ENCODE assay signal across 8 cellular contexts in the genomic region with DNA sequence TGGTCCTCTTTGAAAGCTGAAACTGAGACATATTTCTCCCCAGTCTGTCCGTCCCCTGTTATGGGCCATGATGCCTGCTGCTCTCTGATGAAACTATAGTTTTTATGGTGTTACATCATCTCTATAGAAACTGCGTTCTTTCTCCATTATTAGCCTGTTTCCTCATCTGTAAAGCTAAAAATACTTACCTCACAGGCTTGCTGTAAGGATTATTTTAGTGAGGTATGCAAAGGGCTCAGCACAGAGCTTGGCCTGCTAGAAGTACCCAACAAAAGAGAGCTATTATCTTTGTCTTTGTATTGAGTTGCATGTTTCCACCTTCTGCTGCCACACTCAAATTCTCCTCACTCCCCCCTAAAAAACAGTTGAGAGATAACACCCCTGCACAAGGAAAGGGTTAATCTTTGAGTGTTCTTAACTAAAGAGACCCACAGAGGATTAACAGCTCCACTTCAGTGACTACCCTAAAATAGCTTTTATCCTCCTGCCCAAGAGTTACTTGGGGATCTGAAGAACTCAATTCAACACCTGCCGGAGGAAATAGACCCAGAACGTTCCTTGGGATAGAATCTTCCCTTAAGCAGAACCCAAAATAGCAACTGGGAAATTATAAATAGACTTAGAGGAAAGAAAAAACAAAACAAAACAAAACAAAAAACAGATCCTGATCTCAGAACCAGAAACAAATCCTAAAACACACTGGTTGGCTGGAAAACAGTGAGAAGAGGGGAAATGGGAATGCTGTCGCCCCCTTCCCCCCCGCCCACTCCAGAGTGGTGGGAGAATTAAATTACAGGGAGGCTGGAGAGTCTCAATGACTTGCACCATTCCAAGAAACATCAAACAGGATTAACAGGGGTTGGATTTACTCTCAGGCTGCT. TPM values are rescaled to one million over a fixed set of nuclear protein-coding genes. Genes with fewer than 3 reads are reported as not detected.
A peak's percentile ranks its signal among the peaks of the same experiment; 100 is the strongest.
DNase-seq lines count a peak whose midpoint lies in the region; ATAC-seq and TF ChIP-seq lines count a peak whose summit lies in the region.

No MANE protein-coding gene starts in this region.

- H3K36me3 Mint-ChIP-seq in CD14-positive monocyte (peaks cover 29 to 42% of the 10 kb centered on the region in 2 donors), naive B cell (peaks cover 0 to 4% of the 10 kb centered on the region in 2 donors)

- peak overlapping the region; percentile 97 to 98 for H3K4me3 Mint-ChIP-seq in CD14-positive monocyte
- H3K4me3 Mint-ChIP-seq in naive B cell, result peak overlapping the region; percentile 54 to 98 (median 94)

- no peak for TF ChIP-seq CTCF in CD14-positive monocyte (IDR thresholded peaks at IDR 0.05)
- TF ChIP-seq CTCF in choroid plexus epithelial cell (conservative IDR thresholded peaks at IDR 0.05; ENCODE audit: low read depth, low read length), result no peak

- H3K4me1 Mint-ChIP-seq in CD14-positive monocyte (peaks cover 84% of the 10 kb centered on the region), naive B cell (peaks cover 64 to 76% (median 74%) of the 10 kb centered on the region in 3 donors)

- peak overlapping the region; percentile 96 to 99 (median 97) for H3K27ac Mint-ChIP-seq in CD14-positive monocyte
- peak overlapping the region in 5 of 6 donors; percentile 60 to 96 (median 79) for H3K27ac Mint-ChIP-seq in naive B cell

- no peak overlapping the region for H3K27ac ChIP-seq in effector memory CD4-positive, alpha-beta T cell (ENCODE audit: insufficient read depth, low read length, poor library complexity, severe bottlenecking)

- peaks cover 19% of the 10 kb centered on the region for H3K36me3 ChIP-seq in effector memory CD4-positive, alpha-beta T cell (ENCODE audit: control insufficient read depth, insufficient read depth, low read length)

- no peaks in the 10 kb centered on the region for H3K27me3 ChIP-seq in effector memory CD4-positive, alpha-beta T cell (replicated peaks; ENCODE audit: control insufficient read depth, insufficient read depth, low read length, poor library complexity, severe bottlenecking)

- H3K9me3 ChIP-seq in effector memory CD4-positive, alpha-beta T cell (ENCODE audit: control insufficient read depth, low read length), result no peaks in the 10 kb centered on the region

- peaks cover 28% of the 10 kb centered on the region for H3K4me1 ChIP-seq in effector memory CD4-positive, alpha-beta T cell (ENCODE audit: control insufficient read depth, insufficient read depth, low read length, poor library complexity, severe bottlenecking)

- H3K9me3 Mint-ChIP-seq in CD14-positive monocyte (no peaks in the 10 kb centered on the region), naive B cell (no peaks in the 10 kb centered on the region)

- DNase-seq in CD14-positive monocyte (ENCODE audit: low spot score), result no peak
- peak; percentile 95 to 98 for DNase-seq in NCI-H524 (lab: John Stamatoyannopoulos, UW)
- DNase-seq in choroid plexus epithelial cell (ENCODE audit: low read depth), result peak; percentile 48
- DNase-seq in naive B cell, result no peak
- DNase-seq in NK-92 treated with Interleukin-12 subunit alpha and Interleukin-12 subunit beta, amount 100 ng/mL, for 24 hours (lab: John Stamatoyannopoulos, UW), result no peak
- no peak for DNase-seq in effector memory CD4-positive, alpha-beta T cell
- no peak for DNase-seq in NCI-H2196 (lab: John Stamatoyannopoulos, UW; ENCODE audit: unreplicated experiment)
- DNase-seq in EL, result no peak

- intact Hi-C loops in CD14-positive monocyte (cut with micrococcal nuclease), result loop anchor here (1.0 to 10.0 kb wide), 3 partner anchors 50 to 279 kb away; no protein-coding TSS in a partner anchor

- no peak for ATAC-seq in naive B cell (ENCODE audit: low read depth in 2 of 2)

- H3K27me3 Mint-ChIP-seq in CD14-positive monocyte (ENCODE audit: low read depth in 3 of 3), result peaks cover 0 to 6% (median 1%) of the 10 kb centered on the region in 3 donors
- no peaks in the 10 kb centered on the region for H3K27me3 Mint-ChIP-seq in naive B cell

- no peak overlapping the region for H3K4me3 ChIP-seq in choroid plexus epithelial cell (ENCODE audit: low read depth, low read length)
- no peak overlapping the region for H3K4me3 ChIP-seq in effector memory CD4-positive, alpha-beta T cell (ENCODE audit: insufficient read depth, low read depth, low read length, poor library complexity, severe bottlenecking)

RNA-seq across cellular contexts. Expression of gene PLAGL2, which starts 1.8 kb away (rescaled TPM):
- polyA plus RNA-seq in CD14-positive monocyte, result 10 to 100 TPM in 1 of 2 donors, 1 to 10 TPM in 1; 6.2 to 14.7 TPM
- polyA plus RNA-seq in naive B cell (ENCODE audit: low read depth in 6 of 6), result 1 to 10 TPM; 3.1 to 6.8 (median 3.9) TPM

RNA-seq across cellular contexts. Expression of gene POFUT1, which starts 1.9 kb away (rescaled TPM):
- polyA plus RNA-seq in CD14-positive monocyte (10 to 100 TPM; 11.8 to 22.8 TPM), naive B cell (ENCODE audit: low read depth in 6 of 6) (10 to 100 TPM in 5 of 6 donors, 1 to 10 TPM in 1; 7.2 to 16.9 (median 14.7) TPM)

Comparison
In these comparisons a context has a peak if more than half of its experiments do, and no peak if none do; other contexts are left out.
1. DNase-seq: peak in NCI-H524 (2 of 2) and choroid plexus epithelial cell (single experiment); none in CD14-positive monocyte (single experiment), naive B cell (single experiment), NK-92 treated with Interleukin-12 subunit alpha and Interleukin-12 subunit beta, amount 100 ng/mL, for 24 hours (single experiment), effector memory CD4-positive, alpha-beta T cell (0 of 3), NCI-H2196 (single experiment) and EL (single experiment).